ENCODE assay signal across 8 cellular contexts in genomic region chr14:54857830-54858269, GRCh38. TPM values are rescaled to one million over a fixed set of nuclear protein-coding genes. Genes with fewer than 3 reads are reported as not detected.
DNase-seq lines count a peak whose midpoint lies in the region; ATAC-seq and TF ChIP-seq lines count a peak whose summit lies in the region.

No MANE protein-coding gene starts in this region.

- no peak for DNase-seq in stimulated activated naive CD8-positive, alpha-beta T cell treated with anti-CD3 and anti-CD28 coated beads, Interleukin-15, amount 100 ng/mL, for 72 hours
- DNase-seq in fibroblast of pulmonary artery (ENCODE audit: low read depth) (peak; percentile 39), aorta (no peak), brain microvascular endothelial cell (no peak)
- DNase-seq in activated effector memory CD4-positive, alpha-beta T cell treated with anti-CD3 and anti-CD28 coated beads, Interleukin-2, amount 50 U/mL, for 16 hours: no peak

- in situ Hi-C loops in brain microvascular endothelial cell (cut with HindIII; ENCODE audit: low pct_ligation_motif_present, low sequenced_read_pairs): no loop called here

- intact Hi-C loops in aorta (cut with DNase I): loop anchor here in 1 of 2 donors (5.0 kb wide), 1 partner anchor 84 kb away; no protein-coding TSS in a partner anchor

- no peaks in the 10 kb centered on the region for H3K27me3 Mint-ChIP-seq in stimulated activated naive CD8-positive, alpha-beta T cell treated with anti-CD3 and anti-CD28 coated beads, Interleukin-15, Interleukin-2, amounts not matched to agents 100 ng/mL and 50 ng/mL, for 24 hours
- H3K27me3 Mint-ChIP-seq in stimulated activated naive CD8-positive, alpha-beta T cell treated with anti-CD3 and anti-CD28 coated beads, Interleukin-15, amount 100 ng/mL, for 72 hours: no peaks in the 10 kb centered on the region

- no peak overlapping the region for H3K4me3 ChIP-seq in fibroblast of pulmonary artery (replicated peaks; ENCODE audit: low read depth, low read length)
- no peak overlapping the region for H3K4me3 ChIP-seq in aorta (ENCODE audit: low read length in 2 of 2)
- H3K4me3 ChIP-seq in brain microvascular endothelial cell (ENCODE audit: low read depth, low read length): no peak overlapping the region

- WGBS in aorta, 2 donors: 3 to 19% methylated on average over 1 of the region's 1 CpG

- H3K27ac ChIP-seq in aorta (ENCODE audit: low read depth in 1 of 2, low read length in 2 of 2) (no peak overlapping the region), brain microvascular endothelial cell (no peak overlapping the region)

- H3K36me3 ChIP-seq in aorta (ENCODE audit: control insufficient read depth in 1 of 2, insufficient read depth in 2 of 2, low read length in 1 of 2) (no peaks in the 10 kb centered on the region), brain microvascular endothelial cell (replicated peaks) (no peaks in the 10 kb centered on the region)

- H3K36me3 Mint-ChIP-seq in stimulated activated naive CD8-positive, alpha-beta T cell treated with anti-CD3 and anti-CD28 coated beads, Interleukin-15, Interleukin-2, amounts not matched to agents 100 ng/mL and 50 ng/mL, for 24 hours (ENCODE audit: low read depth): peaks cover 27% of the 10 kb centered on the region

- no peak overlapping the region for H3K4me3 Mint-ChIP-seq in stimulated activated naive CD8-positive, alpha-beta T cell treated with anti-CD3 and anti-CD28 coated beads, Interleukin-15, Interleukin-2, amounts not matched to agents 100 ng/mL and 50 ng/mL, for 24 hours
- H3K4me3 Mint-ChIP-seq in stimulated activated naive CD8-positive, alpha-beta T cell treated with anti-CD3 and anti-CD28 coated beads, Interleukin-15, amount 100 ng/mL, for 72 hours: no peak overlapping the region

- H3K4me1 ChIP-seq in aorta (ENCODE audit: control insufficient read depth in 1 of 2, insufficient read depth in 2 of 2, low read length in 2 of 2): no peaks in the 10 kb centered on the region

- no peaks in the 10 kb centered on the region for H3K27me3 ChIP-seq in aorta (ENCODE audit: control insufficient read depth in 1 of 2, insufficient read depth in 2 of 2, low read length in 1 of 2)
- H3K27me3 ChIP-seq in brain microvascular endothelial cell (replicated peaks): no peaks in the 10 kb centered on the region

- H3K9me3 Mint-ChIP-seq in stimulated activated naive CD8-positive, alpha-beta T cell treated with anti-CD3 and anti-CD28 coated beads, Interleukin-15, Interleukin-2, amounts not matched to agents 100 ng/mL and 50 ng/mL, for 24 hours: no peaks in the 10 kb centered on the region
- H3K9me3 Mint-ChIP-seq in stimulated activated naive CD8-positive, alpha-beta T cell treated with anti-CD3 and anti-CD28 coated beads, Interleukin-15, amount 100 ng/mL, for 72 hours: no peaks in the 10 kb centered on the region

- H3K9me3 ChIP-seq in aorta (ENCODE audit: control insufficient read depth, low read length): no peaks in the 10 kb centered on the region

- peaks cover 30% of the 10 kb centered on the region for H3K4me1 Mint-ChIP-seq in stimulated activated naive CD8-positive, alpha-beta T cell treated with anti-CD3 and anti-CD28 coated beads, Interleukin-15, Interleukin-2, amounts not matched to agents 100 ng/mL and 50 ng/mL, for 24 hours (ENCODE audit: low read depth)
- H3K4me1 Mint-ChIP-seq in stimulated activated naive CD8-positive, alpha-beta T cell treated with anti-CD3 and anti-CD28 coated beads, Interleukin-15, amount 100 ng/mL, for 72 hours: peaks cover 26% of the 10 kb centered on the region

- no peak for ATAC-seq in stimulated activated naive CD8-positive, alpha-beta T cell treated with anti-CD3 and anti-CD28 coated beads, Interleukin-15, amount 100 ng/mL, for 72 hours
- ATAC-seq in HG03354 (IDR thresholded peaks at IDR 0.05; ENCODE audit: poor library complexity, severe bottlenecking, unreplicated experiment) (peak; percentile 81), aorta (ENCODE audit: low FRiP score) (peak; percentile 76), GM21526 (IDR thresholded peaks at IDR 0.05; ENCODE audit: low FRiP score, unreplicated experiment) (no peak)

- TF ChIP-seq CTCF in fibroblast of pulmonary artery (IDR thresholded peaks at IDR 0.05; ENCODE audit: low read length, missing control alignments): no peak
- TF ChIP-seq CTCF in brain microvascular endothelial cell (IDR thresholded peaks at IDR 0.05; ENCODE audit: low read depth, low read length, missing control alignments): no peak

- peak overlapping the region; percentile 52 for H3K27ac Mint-ChIP-seq in stimulated activated naive CD8-positive, alpha-beta T cell treated with anti-CD3 and anti-CD28 coated beads, Interleukin-15, Interleukin-2, amounts not matched to agents 100 ng/mL and 50 ng/mL, for 24 hours
- H3K27ac Mint-ChIP-seq in stimulated activated naive CD8-positive, alpha-beta T cell treated with anti-CD3 and anti-CD28 coated beads, Interleukin-15, amount 100 ng/mL, for 72 hours: peak overlapping the region in 1 of 2 donors; percentile 37

RNA-seq across cellular contexts. Expression of gene GCH1, which starts 44.8 kb away (rescaled TPM):
- total RNA-seq in aorta: 1 to 10 TPM; 6.0 to 7.4 TPM
- polyA plus RNA-seq in aorta: 10 to 100 TPM in 1 of 2 donors, 1 to 10 TPM in 1; 1.3 to 10.4 TPM

Comparison
In these comparisons a context has a peak if more than half of its experiments do, and no peak if none do; other contexts are left out.
1. ATAC-seq: peak in HG03354 (single experiment) and aorta (single experiment); none in stimulated activated naive CD8-positive, alpha-beta T cell treated with anti-CD3 and anti-CD28 coated beads, Interleukin-15, amount 100 ng/mL, for 72 hours (single experiment) and GM21526 (single experiment).